22 cellular contexts compared by ENCODE assay signal in the genomic region with DNA sequence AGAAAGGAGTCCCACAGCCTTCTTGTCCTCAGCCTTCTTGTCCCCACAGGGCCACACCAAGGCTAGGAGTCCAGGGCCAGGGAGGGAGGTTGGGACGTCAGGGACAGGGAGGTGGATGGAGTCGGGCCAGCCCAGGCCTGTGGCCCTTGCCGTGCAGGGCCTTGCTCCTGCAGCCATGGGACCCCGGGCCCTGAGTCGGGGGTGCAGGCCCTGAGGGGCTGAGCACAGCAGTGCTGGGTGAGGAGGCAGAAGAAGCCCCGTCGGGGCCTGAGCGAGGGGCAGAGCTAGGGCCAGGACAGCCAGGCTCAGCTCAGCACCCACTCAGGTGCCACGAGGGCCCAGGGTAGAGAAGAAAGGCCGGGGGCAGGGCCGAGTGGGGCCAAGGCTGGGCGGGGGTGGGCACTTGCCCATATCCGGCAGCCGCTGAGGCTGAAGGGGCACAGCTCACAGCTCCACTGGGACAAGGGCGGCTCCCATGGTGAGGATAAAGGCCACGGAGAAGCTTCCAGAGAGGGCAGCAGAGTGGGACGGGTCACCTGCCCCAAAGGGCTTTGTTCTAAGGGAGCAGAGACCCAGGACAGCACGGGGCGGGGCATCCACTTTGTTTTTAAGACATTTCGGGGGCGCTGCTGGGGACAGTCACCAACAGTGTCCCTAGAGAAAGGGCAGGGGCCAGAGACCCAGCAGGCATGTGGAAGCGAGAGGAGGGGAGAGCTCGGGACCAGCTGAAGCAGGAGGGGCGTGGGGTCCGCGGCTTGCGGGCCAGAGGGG. TPM values are rescaled to one million over a fixed set of nuclear protein-coding genes. Genes with fewer than 3 reads are reported as not detected.
"Had no signal": no experiment of that assay in that cellular context is flagged by ENCODE, and none has a peak within 500 bp of the region (broad histone marks: within the 10 kb centered on the region; RNA-seq: fewer than 3 reads in every experiment).

No MANE protein-coding gene starts in this region.

- H3K27ac Mint-ChIP-seq: activated naive CD4-positive, alpha-beta T cell treated with anti-CD3 and anti-CD28 coated beads, Interleukin-2, amount 50 U/mL, for 24 hours; nephron had no signal

- H3K36me3 ChIP-seq: ascending aorta, breast epithelium, esophagus squamous epithelium, stomach, thoracic aorta, upper lobe of right lung, WERI-Rb-1 had no signal

- H3K27me3 ChIP-seq: ascending aorta, upper lobe of right lung had no signal

- H3K4me1 Mint-ChIP-seq: activated naive CD4-positive, alpha-beta T cell treated with anti-CD3 and anti-CD28 coated beads, Interleukin-2, amount 50 U/mL, for 24 hours had no signal

- H3K36me3 Mint-ChIP-seq: activated naive CD4-positive, alpha-beta T cell treated with anti-CD3 and anti-CD28 coated beads, Interleukin-2, amount 50 U/mL, for 24 hours had no signal

- DNase-seq: activated CD4-positive, alpha-beta T cell treated with anti-CD3 and anti-CD28 coated beads for 1 hour; activated CD4-positive, alpha-beta T cell treated with anti-CD3 and anti-CD28 coated beads, Interleukin-2, amount 50 U/mL, for 4 hours; activated gamma-delta T cell; effector CD4-positive, alpha-beta T cell; esophagus squamous epithelium; occipital lobe; stimulated activated CD4-positive, alpha-beta T cell treated with anti-CD3 and anti-CD28 coated beads, Interleukin-2, amount 100 ng/mL, for 24 hours; stomach; upper lobe of right lung; WERI-Rb-1 had no signal

- H3K4me3 Mint-ChIP-seq: activated naive CD4-positive, alpha-beta T cell treated with anti-CD3 and anti-CD28 coated beads, Interleukin-2, amount 50 U/mL, for 24 hours; nephron had no signal

- H3K9me3 ChIP-seq: ascending aorta, breast epithelium, esophagus squamous epithelium, stomach, thoracic aorta, upper lobe of right lung had no signal

- ATAC-seq: left colon, upper lobe of right lung had no signal

- H3K4me3 ChIP-seq: ascending aorta, breast epithelium, esophagus squamous epithelium, lung, stomach, thoracic aorta, upper lobe of right lung had no signal

- H3K27ac ChIP-seq: ascending aorta, breast epithelium, stomach, thoracic aorta, upper lobe of right lung, WERI-Rb-1 had no signal

- H3K4me1 ChIP-seq: ascending aorta, breast epithelium had no signal

- H3K9me3 Mint-ChIP-seq: activated naive CD4-positive, alpha-beta T cell treated with anti-CD3 and anti-CD28 coated beads, Interleukin-2, amount 50 U/mL, for 24 hours; nephron had no signal

RNA-seq across cellular contexts. Expression of gene MLC1, which starts 3.6 kb away (rescaled TPM):
- total RNA-seq: glomerular endothelial cell, progenitor cell of endocrine pancreas, stomach had no signal
- polyA plus RNA-seq: stomach had no signal

RNA-seq across cellular contexts. Expression of gene MOV10L1, which starts 8.2 kb away (rescaled TPM):
- total RNA-seq: ascending aorta; T-helper 1 cell treated with Interleukin-12 subunit alpha and Interleukin-12 subunit beta and Interleukin-4 antibody, amounts not matched to agents 30 ng/mL and 1 ng/mL, for 36 hours had no signal

RNA-seq across cellular contexts. Expression of gene TTLL8, which starts 23.5 kb away (rescaled TPM):
- total RNA-seq: ascending aorta; breast epithelium; cerebellum; esophagus squamous epithelium; glomerular endothelial cell; left colon; lung; occipital lobe; progenitor cell of endocrine pancreas; stomach; T-helper 1 cell treated with Interleukin-12 subunit alpha and Interleukin-12 subunit beta and Interleukin-4 antibody, amounts not matched to agents 30 ng/mL and 1 ng/mL, for 36 hours; thoracic aorta; upper lobe of right lung had no signal
- polyA plus RNA-seq: adipose tissue, lung, stomach had no signal
